In the genomic region with DNA sequence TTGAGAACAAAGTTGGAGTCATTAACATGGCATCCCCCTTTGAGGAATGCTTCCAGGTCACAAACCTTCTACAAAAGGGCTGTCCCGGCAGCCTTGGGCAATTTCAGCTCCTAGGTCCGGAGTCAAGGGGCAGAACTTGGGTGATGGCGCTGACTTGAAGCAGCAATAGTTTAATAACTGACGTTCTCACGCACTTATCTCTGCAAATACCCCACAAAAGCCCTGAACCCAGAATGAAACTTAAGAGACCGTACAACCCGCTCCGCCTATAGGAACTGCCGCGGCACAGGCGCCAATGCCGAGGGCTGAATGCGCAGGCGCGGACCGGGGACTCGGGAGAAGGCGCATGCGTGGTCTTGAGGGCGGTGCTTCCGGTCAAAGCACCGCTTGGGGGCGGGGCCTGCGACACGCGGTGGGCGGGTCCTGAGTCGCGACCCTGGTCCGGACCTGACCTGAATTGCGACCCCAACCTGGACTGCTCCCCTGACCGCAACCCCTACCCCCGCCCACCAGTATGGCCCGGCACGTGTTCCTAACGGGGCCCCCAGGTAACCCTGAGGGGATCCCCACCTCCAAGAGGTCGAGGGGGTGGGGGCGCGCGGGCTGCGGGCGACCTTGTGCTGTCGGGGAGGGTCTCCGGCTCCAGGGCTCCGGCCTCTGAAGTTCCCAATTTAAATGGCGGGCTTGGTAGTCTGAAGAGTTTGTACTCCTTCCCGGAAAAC, we compare ENCODE assay signal across 1 cellular context.
TF ChIP-seq lines count a peak whose summit lies in the region.

A gene with protein sequence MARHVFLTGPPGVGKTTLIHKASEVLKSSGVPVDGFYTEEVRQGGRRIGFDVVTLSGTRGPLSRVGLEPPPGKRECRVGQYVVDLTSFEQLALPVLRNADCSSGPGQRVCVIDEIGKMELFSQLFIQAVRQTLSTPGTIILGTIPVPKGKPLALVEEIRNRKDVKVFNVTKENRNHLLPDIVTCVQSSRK (plus strand): TSS at position 415 of the 722 bp plus-strand sequence. CDS start 100 bp downstream, at position 515.

TF ChIP-seq in HepG2, 621 proteins besides CTCF, POLR2A, EP300 and RAD21 (continued from another document):
- TF ChIP-seq, protein P1, sequence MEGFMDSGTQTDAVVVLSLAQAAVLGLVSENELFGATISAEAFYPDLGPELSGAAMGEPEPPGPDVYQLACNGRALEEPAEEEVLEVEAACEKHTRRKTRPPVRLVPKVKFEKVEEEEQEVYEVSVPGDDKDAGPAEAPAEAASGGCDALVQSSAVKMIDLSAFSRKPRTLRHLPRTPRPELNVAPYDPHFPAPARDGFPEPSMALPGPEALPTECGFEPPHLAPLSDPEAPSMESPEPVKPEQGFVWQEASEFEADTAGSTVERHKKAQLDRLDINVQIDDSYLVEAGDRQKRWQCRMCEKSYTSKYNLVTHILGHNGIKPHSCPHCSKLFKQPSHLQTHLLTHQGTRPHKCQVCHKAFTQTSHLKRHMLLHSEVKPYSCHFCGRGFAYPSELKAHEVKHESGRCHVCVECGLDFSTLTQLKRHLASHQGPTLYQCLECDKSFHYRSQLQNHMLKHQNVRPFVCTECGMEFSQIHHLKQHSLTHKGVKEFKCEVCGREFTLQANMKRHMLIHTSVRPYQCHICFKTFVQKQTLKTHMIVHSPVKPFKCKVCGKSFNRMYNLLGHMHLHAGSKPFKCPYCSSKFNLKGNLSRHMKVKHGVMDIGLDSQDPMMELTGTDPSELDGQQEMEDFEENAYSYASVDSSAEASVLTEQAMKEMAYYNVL (CRISPR knock-in tag; IDR thresholded peaks at IDR 0.05; ENCODE audit: borderline replicate concordance) = no peak
- TF ChIP-seq FLYWCH1 (CRISPR knock-in tag; IDR thresholded peaks at IDR 0.05) (no peak), ZBTB38 (CRISPR knock-in tag; IDR thresholded peaks at IDR 0.05) (peak; percentile 23; the same call in 1 of the 2 replicates), EEA1 (CRISPR knock-in tag; IDR thresholded peaks at IDR 0.05; ENCODE audit: borderline replicate concordance) (no peak), PHF20 (CRISPR knock-in tag; IDR thresholded peaks at IDR 0.05) (peak; percentile 56), TSC22D2 (CRISPR knock-in tag; IDR thresholded peaks at IDR 0.05; ENCODE audit: borderline replicate concordance) (no peak), SOX5 (CRISPR knock-in tag; IDR thresholded peaks at IDR 0.05; ENCODE audit: borderline replicate concordance) (no peak), SRSF1 (optimal IDR thresholded peaks at IDR 0.05; ENCODE audit: low read depth, low read length) (peak; percentile 36), IRF2 (CRISPR knock-in tag; IDR thresholded peaks at IDR 0.05) (peak; percentile 55; the same call in 1 of the 2 replicates), HMG20B (CRISPR knock-in tag; conservative IDR thresholded peaks at IDR 0.05) (no peak), GABPB1 (CRISPR knock-in tag; IDR thresholded peaks at IDR 0.05) (peak; percentile 94)
- TF ChIP-seq, protein P2, sequence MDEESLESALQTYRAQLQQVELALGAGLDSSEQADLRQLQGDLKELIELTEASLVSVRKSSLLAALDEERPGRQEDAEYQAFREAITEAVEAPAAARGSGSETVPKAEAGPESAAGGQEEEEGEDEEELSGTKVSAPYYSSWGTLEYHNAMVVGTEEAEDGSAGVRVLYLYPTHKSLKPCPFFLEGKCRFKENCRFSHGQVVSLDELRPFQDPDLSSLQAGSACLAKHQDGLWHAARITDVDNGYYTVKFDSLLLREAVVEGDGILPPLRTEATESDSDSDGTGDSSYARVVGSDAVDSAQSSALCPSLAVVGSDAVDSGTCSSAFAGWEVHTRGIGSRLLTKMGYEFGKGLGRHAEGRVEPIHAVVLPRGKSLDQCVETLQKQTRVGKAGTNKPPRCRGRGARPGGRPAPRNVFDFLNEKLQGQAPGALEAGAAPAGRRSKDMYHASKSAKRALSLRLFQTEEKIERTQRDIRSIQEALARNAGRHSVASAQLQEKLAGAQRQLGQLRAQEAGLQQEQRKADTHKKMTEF (CRISPR knock-in tag; IDR thresholded peaks at IDR 0.05) = 0 out of 2 replicates have a peak, but pooled peaks have one; percentile 21
- TF ChIP-seq, protein P3, sequence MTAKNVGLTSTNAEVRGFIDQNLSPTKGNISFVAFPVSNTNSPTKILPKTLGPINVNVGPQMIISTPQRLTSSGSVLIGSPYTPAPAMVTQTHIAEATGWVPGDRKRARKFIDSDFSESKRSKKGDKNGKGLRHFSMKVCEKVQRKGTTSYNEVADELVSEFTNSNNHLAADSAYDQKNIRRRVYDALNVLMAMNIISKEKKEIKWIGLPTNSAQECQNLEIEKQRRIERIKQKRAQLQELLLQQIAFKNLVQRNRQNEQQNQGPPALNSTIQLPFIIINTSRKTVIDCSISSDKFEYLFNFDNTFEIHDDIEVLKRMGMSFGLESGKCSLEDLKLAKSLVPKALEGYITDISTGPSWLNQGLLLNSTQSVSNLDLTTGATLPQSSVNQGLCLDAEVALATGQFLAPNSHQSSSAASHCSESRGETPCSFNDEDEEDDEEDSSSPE (CRISPR knock-in tag; IDR thresholded peaks at IDR 0.05) = peak; percentile 43; the same call in 1 of the 2 replicates
- TF ChIP-seq, protein P4, sequence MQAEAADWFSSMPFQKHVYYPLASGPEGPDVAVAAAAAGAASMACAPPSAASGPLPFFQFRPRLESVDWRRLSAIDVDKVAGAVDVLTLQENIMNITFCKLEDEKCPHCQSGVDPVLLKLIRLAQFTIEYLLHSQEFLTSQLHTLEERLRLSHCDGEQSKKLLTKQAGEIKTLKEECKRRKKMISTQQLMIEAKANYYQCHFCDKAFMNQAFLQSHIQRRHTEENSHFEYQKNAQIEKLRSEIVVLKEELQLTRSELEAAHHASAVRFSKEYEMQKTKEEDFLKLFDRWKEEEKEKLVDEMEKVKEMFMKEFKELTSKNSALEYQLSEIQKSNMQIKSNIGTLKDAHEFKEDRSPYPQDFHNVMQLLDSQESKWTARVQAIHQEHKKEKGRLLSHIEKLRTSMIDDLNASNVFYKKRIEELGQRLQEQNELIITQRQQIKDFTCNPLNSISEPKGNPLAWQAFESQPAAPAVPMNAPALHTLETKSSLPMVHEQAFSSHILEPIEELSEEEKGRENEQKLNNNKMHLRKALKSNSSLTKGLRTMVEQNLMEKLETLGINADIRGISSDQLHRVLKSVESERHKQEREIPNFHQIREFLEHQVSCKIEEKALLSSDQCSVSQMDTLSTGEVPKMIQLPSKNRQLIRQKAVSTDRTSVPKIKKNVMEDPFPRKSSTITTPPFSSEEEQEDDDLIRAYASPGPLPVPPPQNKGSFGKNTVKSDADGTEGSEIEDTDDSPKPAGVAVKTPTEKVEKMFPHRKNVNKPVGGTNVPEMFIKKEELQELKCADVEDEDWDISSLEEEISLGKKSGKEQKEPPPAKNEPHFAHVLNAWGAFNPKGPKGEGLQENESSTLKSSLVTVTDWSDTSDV (CRISPR knock-in tag; IDR thresholded peaks at IDR 0.05) = no peak
- TF ChIP-seq, protein P5, sequence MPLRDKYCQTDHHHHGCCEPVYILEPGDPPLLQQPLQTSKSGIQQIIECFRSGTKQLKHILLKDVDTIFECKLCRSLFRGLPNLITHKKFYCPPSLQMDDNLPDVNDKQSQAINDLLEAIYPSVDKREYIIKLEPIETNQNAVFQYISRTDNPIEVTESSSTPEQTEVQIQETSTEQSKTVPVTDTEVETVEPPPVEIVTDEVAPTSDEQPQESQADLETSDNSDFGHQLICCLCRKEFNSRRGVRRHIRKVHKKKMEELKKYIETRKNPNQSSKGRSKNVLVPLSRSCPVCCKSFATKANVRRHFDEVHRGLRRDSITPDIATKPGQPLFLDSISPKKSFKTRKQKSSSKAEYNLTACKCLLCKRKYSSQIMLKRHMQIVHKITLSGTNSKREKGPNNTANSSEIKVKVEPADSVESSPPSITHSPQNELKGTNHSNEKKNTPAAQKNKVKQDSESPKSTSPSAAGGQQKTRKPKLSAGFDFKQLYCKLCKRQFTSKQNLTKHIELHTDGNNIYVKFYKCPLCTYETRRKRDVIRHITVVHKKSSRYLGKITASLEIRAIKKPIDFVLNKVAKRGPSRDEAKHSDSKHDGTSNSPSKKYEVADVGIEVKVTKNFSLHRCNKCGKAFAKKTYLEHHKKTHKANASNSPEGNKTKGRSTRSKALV (CRISPR knock-in tag; IDR thresholded peaks at IDR 0.05) = no peak
- TF ChIP-seq, protein P6, sequence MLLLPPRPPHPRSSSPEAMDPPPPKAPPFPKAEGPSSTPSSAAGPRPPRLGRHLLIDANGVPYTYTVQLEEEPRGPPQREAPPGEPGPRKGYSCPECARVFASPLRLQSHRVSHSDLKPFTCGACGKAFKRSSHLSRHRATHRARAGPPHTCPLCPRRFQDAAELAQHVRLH (CRISPR knock-in tag; IDR thresholded peaks at IDR 0.05; ENCODE audit: borderline replicate concordance, low read depth) = 0 out of 2 replicates have a peak, but pooled peaks have one; percentile 23
